In genomic region chr2:33835926-33836325, GRCh38 we compare ENCODE assay signal across 28 cellular contexts.
"Had no signal": no experiment of that assay in that cellular context is flagged by ENCODE, and none has a peak within 500 bp of the region (broad histone marks: within the 10 kb centered on the region; RNA-seq: fewer than 3 reads in every experiment).

No MANE protein-coding gene starts in this region.

- H3K4me1 Mint-ChIP-seq: activated CD4-positive, alpha-beta T cell treated with anti-CD3 and anti-CD28 coated beads, Interleukin-2, amount 10 ng/mL, durations not matched to agents 7 days and 5 days; activated T-helper 17 cell treated with anti-CD3 and anti-CD28 coated beads, Interleukin-2, amount 50 U/mL, for 72 hours; WTC11 had no signal

- H3K36me3 ChIP-seq: brain microvascular endothelial cell, colonic mucosa, esophagus muscularis mucosa, gastroesophageal sphincter, heart right ventricle had no signal

- DNase-seq: activated CD4-positive, alpha-beta T cell treated with anti-CD3 and anti-CD28 coated beads for 1 hour; activated CD4-positive, alpha-beta T cell treated with anti-CD3 and anti-CD28 coated beads for 4 hours; activated CD4-positive, alpha-beta T cell treated with anti-CD3 and anti-CD28 coated beads, Interleukin-2, amount 10 ng/mL, durations not matched to agents 7 days and 5 days; activated CD4-positive, alpha-beta T cell treated with anti-CD3 and anti-CD28 coated beads, Interleukin-2, amount 50 U/mL, for 48 hours; activated CD8-positive, alpha-beta memory T cell treated with anti-CD3 and anti-CD28 coated beads for 24 hours; activated CD8-positive, alpha-beta T cell treated with anti-CD3 and anti-CD28 coated beads for 36 hours; activated effector memory CD4-positive, alpha-beta T cell treated with Interleukin-2 at 50 U/mL for 16 hours; activated gamma-delta T cell treated with Interleukin-2 at 50 U/mL for 16 hours; activated naive CD4-positive, alpha-beta T cell treated with anti-CD3 and anti-CD28 coated beads, Interleukin-2, amount 50 U/mL, for 16 hours; activated naive CD4-positive, alpha-beta T cell treated with Interleukin-2 at 50 U/mL for 16 hours; activated T-cell treated with anti-CD3 and anti-CD28 coated beads, Interleukin-2, amount 50 U/mL, for 4 hours; amniotic stem cell; anterior cingulate cortex; brain microvascular endothelial cell; central memory CD4-positive, alpha-beta T cell; cerebellar nuclear complex; colonic mucosa; effector CD8-positive, alpha-beta T cell; erythroblast; foreskin keratinocyte; heart right ventricle; T-helper 2 cell had no signal

- H3K4me3 Mint-ChIP-seq: activated CD4-positive, alpha-beta T cell treated with anti-CD3 and anti-CD28 coated beads, Interleukin-2, amount 10 ng/mL, durations not matched to agents 7 days and 5 days; activated CD8-positive, alpha-beta T cell treated with anti-CD3 and anti-CD28 coated beads for 36 hours; activated naive CD8-positive, alpha-beta T cell; activated T-cell treated with anti-CD3 and anti-CD28 coated beads, Interleukin-2, amount 50 U/mL, for 4 hours; activated T-helper 17 cell treated with anti-CD3 and anti-CD28 coated beads, Interleukin-2, amount 50 U/mL, for 72 hours; WTC11 had no signal

- FAIRE-seq: astrocyte had no signal

- H3K36me3 Mint-ChIP-seq: activated naive CD8-positive, alpha-beta T cell; WTC11 had no signal

- H3K27me3 Mint-ChIP-seq: activated CD4-positive, alpha-beta T cell treated with anti-CD3 and anti-CD28 coated beads, Interleukin-2, amount 10 ng/mL, durations not matched to agents 7 days and 5 days; activated CD8-positive, alpha-beta T cell treated with anti-CD3 and anti-CD28 coated beads for 36 hours; activated T-helper 17 cell treated with anti-CD3 and anti-CD28 coated beads, Interleukin-2, amount 50 U/mL, for 72 hours had no signal

- H3K27me3 ChIP-seq: brain microvascular endothelial cell, colonic mucosa, esophagus muscularis mucosa, foreskin keratinocyte, gastroesophageal sphincter, heart right ventricle had no signal

- H3K27ac Mint-ChIP-seq: activated CD4-positive, alpha-beta T cell treated with anti-CD3 and anti-CD28 coated beads, Interleukin-2, amount 10 ng/mL, durations not matched to agents 7 days and 5 days; activated CD8-positive, alpha-beta T cell treated with anti-CD3 and anti-CD28 coated beads for 36 hours; activated naive CD8-positive, alpha-beta T cell; activated T-helper 17 cell treated with anti-CD3 and anti-CD28 coated beads, Interleukin-2, amount 50 U/mL, for 72 hours; WTC11 had no signal

- ATAC-seq: activated CD8-positive, alpha-beta T cell treated with anti-CD3 and anti-CD28 coated beads for 36 hours; activated T-cell treated with anti-CD3 and anti-CD28 coated beads, Interleukin-2, amount 50 U/mL, for 4 hours; activated T-helper 17 cell treated with anti-CD3 and anti-CD28 coated beads, Interleukin-2, amount 50 U/mL, for 72 hours; foreskin keratinocyte; gastroesophageal sphincter; heart right ventricle; WTC11 had no signal

- H3K4me3 ChIP-seq: colonic mucosa, esophagus muscularis mucosa, gastroesophageal sphincter, heart right ventricle had no signal

- H3K9me3 Mint-ChIP-seq: activated CD8-positive, alpha-beta T cell treated with anti-CD3 and anti-CD28 coated beads for 36 hours; activated T-helper 17 cell treated with anti-CD3 and anti-CD28 coated beads, Interleukin-2, amount 50 U/mL, for 72 hours had no signal
